In genomic region chr12:124403273-124403672, GRCh38 we compare ENCODE assay signal across 15 cellular contexts.
DNase-seq lines count a peak whose midpoint lies in the region; ATAC-seq and TF ChIP-seq lines count a peak whose summit lies in the region.
"Had no signal": no experiment of that assay in that cellular context is flagged by ENCODE, and none has a peak within 500 bp of the region (broad histone marks: within the 10 kb centered on the region; RNA-seq: fewer than 3 reads in every experiment).

No MANE protein-coding gene starts in this region.

- no peak for DNase-seq in effector memory CD8-positive, alpha-beta T cell
- peak; percentile 72 for DNase-seq in testis
- no peak for DNase-seq in effector CD4-positive, alpha-beta T cell
- DNase-seq: activated CD8-positive, alpha-beta memory T cell treated with anti-CD3 and anti-CD28 coated beads, Interleukin-2, amount 50 U/mL, for 4 hours; CD8-positive, alpha-beta memory T cell; Kasumi-1; mammary epithelial cell; NCI-H187 treated with DMSO at 0.1 percent for 48 hours; stimulated activated CD4-positive, alpha-beta T cell treated with anti-CD3 and anti-CD28 coated beads, Interleukin-4, amount 100 ng/mL, for 24 hours had no signal

- 34 to 51% methylated on average over 9 of the region's 9 CpGs for WGBS in testis, 2 donors

- intact Hi-C loops in testis (cut with DNase I; ENCODE audit: low total_unique reads), result no loop called here

- H3K27me3 Mint-ChIP-seq in effector memory CD8-positive, alpha-beta T cell, result no peaks in the 10 kb centered on the region
- H3K27me3 Mint-ChIP-seq: CD8-positive, alpha-beta memory T cell; stimulated activated naive CD8-positive, alpha-beta T cell treated with anti-CD3 and anti-CD28 coated beads, Interleukin-15, Interleukin-2, amounts not matched to agents 100 ng/mL and 50 ng/mL, for 24 hours had no signal

- TF ChIP-seq POLR2A in testis (IDR thresholded peaks at IDR 0.05), result no peak

- H3K36me3 ChIP-seq in muscle layer of colon (ENCODE audit: insufficient read depth, low read length) (peaks cover 21% of the 10 kb centered on the region), testis (ENCODE audit: low read depth, missing control alignments) (no peaks in the 10 kb centered on the region)

- H3K27me3 ChIP-seq in muscle layer of colon (ENCODE audit: control insufficient read depth in 1 of 2, insufficient read depth in 2 of 2, low read length in 2 of 2) (no peaks in the 10 kb centered on the region), testis (no peaks in the 10 kb centered on the region)
- H3K27me3 ChIP-seq: SJSA1 had no signal

- no peak overlapping the region for H3K4me3 Mint-ChIP-seq in effector memory CD8-positive, alpha-beta T cell
- H3K4me3 Mint-ChIP-seq: CD8-positive, alpha-beta memory T cell; stimulated activated naive CD8-positive, alpha-beta T cell treated with anti-CD3 and anti-CD28 coated beads, Interleukin-15, Interleukin-2, amounts not matched to agents 100 ng/mL and 50 ng/mL, for 24 hours had no signal

- peak overlapping the region; percentile 73 to 84 for H3K27ac Mint-ChIP-seq in effector memory CD8-positive, alpha-beta T cell
- H3K27ac Mint-ChIP-seq: stimulated activated naive CD8-positive, alpha-beta T cell treated with anti-CD3 and anti-CD28 coated beads, Interleukin-15, Interleukin-2, amounts not matched to agents 100 ng/mL and 50 ng/mL, for 24 hours had no signal

- H3K4me1 ChIP-seq in muscle layer of colon (ENCODE audit: insufficient read depth, low read length), result peaks cover 72% of the 10 kb centered on the region
- H3K4me1 ChIP-seq in testis, result peaks cover 34% of the 10 kb centered on the region
- H3K4me1 ChIP-seq: SJSA1 had no signal

- no peaks in the 10 kb centered on the region for H3K9me3 Mint-ChIP-seq in effector memory CD8-positive, alpha-beta T cell
- H3K9me3 Mint-ChIP-seq: CD8-positive, alpha-beta memory T cell; stimulated activated naive CD8-positive, alpha-beta T cell treated with anti-CD3 and anti-CD28 coated beads, Interleukin-15, Interleukin-2, amounts not matched to agents 100 ng/mL and 50 ng/mL, for 24 hours had no signal

- H3K9me3 ChIP-seq in muscle layer of colon (ENCODE audit: low read length) (no peaks in the 10 kb centered on the region), testis (no peaks in the 10 kb centered on the region)
- H3K9me3 ChIP-seq: SJSA1 had no signal

- H3K4me1 Mint-ChIP-seq in effector memory CD8-positive, alpha-beta T cell (ENCODE audit: low read depth in 2 of 2), result peaks cover 17 to 19% of the 10 kb centered on the region in 2 donors

- TF ChIP-seq CTCF in VCaP (conservative IDR thresholded peaks at IDR 0.05) (no peak), testis (IDR thresholded peaks at IDR 0.05) (no peak)

- H3K9ac ChIP-seq in muscle layer of colon (ENCODE audit: low read length), result no peak overlapping the region

- H3K36me3 Mint-ChIP-seq in effector memory CD8-positive, alpha-beta T cell (ENCODE audit: insufficient read depth), result peaks cover 18% of the 10 kb centered on the region

- no peak for ATAC-seq in effector memory CD8-positive, alpha-beta T cell (replicated peaks)
- ATAC-seq in GM21723 (IDR thresholded peaks at IDR 0.05; ENCODE audit: unreplicated experiment) (no peak), HG02970 (IDR thresholded peaks at IDR 0.05; ENCODE audit: low FRiP score, unreplicated experiment) (no peak)

- H3K4me3 ChIP-seq in muscle layer of colon (ENCODE audit: low read depth in 1 of 2, low read length in 2 of 2) (no peak overlapping the region), testis (no peak overlapping the region)
- H3K4me3 ChIP-seq: SJSA1 had no signal

- H3K27ac ChIP-seq in VCaP (peak overlapping the region; percentile 89), muscle layer of colon (ENCODE audit: low read depth, low read length) (peak overlapping the region; percentile 54), testis (peak overlapping the region in 1 of 2 donors; percentile 44)
- H3K27ac ChIP-seq: SJSA1 had no signal
